ENCODE assay signal across 17 cellular contexts in the genomic region with DNA sequence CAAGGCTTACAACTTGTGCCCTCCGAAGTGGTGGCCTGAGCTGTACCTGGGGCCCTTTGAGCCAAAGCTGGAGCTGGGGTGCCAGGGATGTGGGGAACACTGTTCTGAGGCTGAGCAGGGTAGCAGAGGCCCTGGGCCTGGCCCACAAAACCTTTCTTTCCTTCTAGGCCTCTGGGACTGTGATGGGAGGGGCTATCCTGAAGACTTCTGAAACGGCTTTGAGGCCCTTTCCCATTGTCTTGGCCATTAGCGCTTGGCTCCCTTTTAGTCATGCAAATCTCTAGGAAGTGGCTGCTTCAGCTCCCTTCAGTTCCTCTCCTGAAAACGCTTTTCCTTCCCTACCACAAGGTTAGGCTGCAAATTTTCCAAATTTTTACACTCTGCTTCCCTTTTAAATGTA. TPM values are rescaled to one million over a fixed set of nuclear protein-coding genes. Genes with fewer than 3 reads are reported as not detected.
"Had no signal": no experiment of that assay in that cellular context is flagged by ENCODE, and none has a peak within 500 bp of the region (broad histone marks: within the 10 kb centered on the region; RNA-seq: fewer than 3 reads in every experiment).

No MANE protein-coding gene starts in this region.

- H3K36me3 Mint-ChIP-seq: activated naive CD8-positive, alpha-beta T cell had no signal

- H3K9me3 ChIP-seq: pancreas, uterus had no signal

- H3K27ac ChIP-seq: hepatocyte, pancreas, uterus had no signal

- DNase-seq: activated CD4-positive, alpha-beta T cell treated with anti-CD3 and anti-CD28 coated beads, Interleukin-2, amount 50 U/mL, for 1 hour; activated effector memory CD4-positive, alpha-beta T cell treated with anti-CD3 and anti-CD28 coated beads, Interleukin-2, amount 50 U/mL, for 16 hours; activated T-cell treated with anti-CD3 and anti-CD28 coated beads, Interleukin-2, amount 50 U/mL, for 1 hour; amygdala; effector memory CD8-positive, alpha-beta T cell; erythroblast; left ventricle myocardium superior; pancreas; T-helper 2 cell had no signal

- H3K4me2 ChIP-seq: hepatocyte had no signal

- H2AFZ ChIP-seq: hepatocyte had no signal

- H3K9me3 Mint-ChIP-seq: effector memory CD8-positive, alpha-beta T cell; neural crest cell had no signal

- H3K27me3 ChIP-seq: hepatocyte, pancreas, uterus had no signal

- H3K4me3 Mint-ChIP-seq: activated naive CD8-positive, alpha-beta T cell; brain; effector memory CD8-positive, alpha-beta T cell; neural crest cell had no signal

- H3K79me2 ChIP-seq: hepatocyte had no signal

- ATAC-seq: effector memory CD8-positive, alpha-beta T cell; left ventricle myocardium superior; pancreas had no signal

- H3K36me3 ChIP-seq: pancreas, uterus had no signal

- H3K27ac Mint-ChIP-seq: activated naive CD8-positive, alpha-beta T cell had no signal

- H3K27me3 Mint-ChIP-seq: brain had no signal

- H3K4me3 ChIP-seq: hepatocyte, pancreas, uterus had no signal

RNA-seq across cellular contexts. Expression of a gene that starts 16.8 kb away (rescaled TPM):
- total RNA-seq: hepatocyte, left ventricle myocardium superior, renal cortical epithelial cell, skeletal muscle tissue had no signal
- polyA plus RNA-seq: keratinocyte had no signal

RNA-seq across cellular contexts. Expression of a gene that starts 46.9 kb away (rescaled TPM):
- polyA plus RNA-seq: keratinocyte had no signal
